Comparison of ENCODE assay signal across 31 cellular contexts in genomic region chr2:226717719-226718118, GRCh38.
"Had no signal": no experiment of that assay in that cellular context is flagged by ENCODE, and none has a peak within 500 bp of the region (broad histone marks: within the 10 kb centered on the region; RNA-seq: fewer than 3 reads in every experiment).

No MANE protein-coding gene starts in this region.

- H3K36me3 Mint-ChIP-seq: naive thymus-derived CD8-positive, alpha-beta T cell; neural progenitor cell; stimulated activated memory B cell treated with anti-CD40 and anti-IgM and Interleukin-4, amounts not matched to agents 10 μg/mL and 1 μg/mL and 100 μg/mL, for 72 hours; type B pancreatic cell had no signal

- H3K9ac ChIP-seq: neural progenitor cell, parathyroid adenoma had no signal

- H3K27ac ChIP-seq: neural progenitor cell, ovary, parathyroid adenoma, psoas muscle, sigmoid colon, spleen, suprapubic skin, testis, tibial artery, transverse colon, upper lobe of right lung, uterus had no signal

- H3K4me3 Mint-ChIP-seq: naive B cell; naive thymus-derived CD8-positive, alpha-beta T cell; nephron; neural progenitor cell; stimulated activated memory B cell treated with anti-CD40 and anti-IgM and Interleukin-4, amounts not matched to agents 10 μg/mL and 1 μg/mL and 100 μg/mL, for 72 hours; stimulated activated naive CD8-positive, alpha-beta T cell treated with anti-CD3 and anti-CD28 coated beads, Interleukin-15, amount 100 ng/mL, for 72 hours; type B pancreatic cell had no signal

- H3K4me1 ChIP-seq: neural progenitor cell, parathyroid adenoma, psoas muscle, spleen, suprapubic skin, testis, tibial artery, transverse colon, upper lobe of right lung, uterus had no signal

- H3K9me3 Mint-ChIP-seq: naive thymus-derived CD8-positive, alpha-beta T cell; nephron; neural progenitor cell; type B pancreatic cell had no signal

- H3K79me2 ChIP-seq: parathyroid adenoma had no signal

- H3K27me3 Mint-ChIP-seq: stimulated activated memory B cell treated with anti-CD40 and anti-IgM and Interleukin-4, amounts not matched to agents 10 μg/mL and 1 μg/mL and 100 μg/mL, for 72 hours; stimulated activated naive CD8-positive, alpha-beta T cell treated with anti-CD3 and anti-CD28 coated beads, Interleukin-15, amount 100 ng/mL, for 72 hours; type B pancreatic cell had no signal

- H3K9me3 ChIP-seq: ovary, psoas muscle, sigmoid colon, spleen, suprapubic skin, testis, tibial artery, transverse colon, upper lobe of right lung, uterus had no signal

- H3K4me2 ChIP-seq: neural progenitor cell, smooth muscle cell had no signal

- H3K27ac Mint-ChIP-seq: naive B cell; naive thymus-derived CD8-positive, alpha-beta T cell; nephron; neural progenitor cell; progenitor cell of endocrine pancreas; stimulated activated memory B cell treated with anti-CD40 and anti-IgM and Interleukin-4, amounts not matched to agents 10 μg/mL and 1 μg/mL and 100 μg/mL, for 72 hours; stimulated activated naive CD8-positive, alpha-beta T cell treated with anti-CD3 and anti-CD28 coated beads, Interleukin-15, amount 100 ng/mL, for 72 hours; type B pancreatic cell had no signal

- H2AFZ ChIP-seq: neural progenitor cell, parathyroid adenoma had no signal

- H3K36me3 ChIP-seq: neural progenitor cell, ovary, sigmoid colon, spleen, suprapubic skin, tibial artery, transverse colon, upper lobe of right lung, uterus had no signal

- DNase-seq: naive B cell; naive thymus-derived CD8-positive, alpha-beta T cell; occipital lobe; ovary; posterior cingulate gyrus; psoas muscle; sigmoid colon; spleen; stimulated activated CD4-positive, alpha-beta T cell treated with anti-CD3 and anti-CD28 coated beads, Interleukin-12 subunit alpha, Interleukin-12 subunit beta, amount 100 ng/mL, for 4 hours; stimulated activated CD4-positive, alpha-beta T cell treated with anti-CD3 and anti-CD28 coated beads, Interleukin-1b, Interleukin-23, amount 100 ng/mL, for 48 hours; stimulated activated CD4-positive, alpha-beta T cell treated with anti-CD3 and anti-CD28 coated beads, Interleukin-4, amount 100 ng/mL, for 1 hour; stimulated activated CD4-positive, alpha-beta T cell treated with anti-CD3 and anti-CD28 coated beads, Interleukin-4, amount 100 ng/mL, for 4 hours; stimulated activated CD8-positive, alpha-beta memory T cell treated with anti-CD3 and anti-CD28 coated beads, Interleukin-4, amount 100 ng/mL, for 48 hours; stimulated activated naive CD4-positive, alpha-beta T cell; stimulated activated naive CD8-positive, alpha-beta T cell treated with anti-CD3 and anti-CD28 coated beads, Interleukin-15, amount 100 ng/mL, for 72 hours; stimulated activated naive CD8-positive, alpha-beta T cell treated with anti-CD3 and anti-CD28 coated beads, Interleukin-15, Interleukin-2, amounts not matched to agents 100 U/mL and 50 U/mL, for 24 hours; substantia nigra; testis; tibial artery; transverse colon; upper lobe of right lung; uterus had no signal

- H3K27me3 ChIP-seq: neural progenitor cell, ovary, sigmoid colon, suprapubic skin, testis, tibial artery, transverse colon, upper lobe of right lung, uterus had no signal

- H3K4me3 ChIP-seq: neural progenitor cell, ovary, psoas muscle, sigmoid colon, smooth muscle cell, spleen, suprapubic skin, testis, tibial artery, transverse colon, upper lobe of right lung, uterus had no signal

- ATAC-seq: naive thymus-derived CD8-positive, alpha-beta T cell; psoas muscle; right cardiac atrium; stimulated activated memory B cell treated with anti-CD40 and anti-IgM and Interleukin-4, amounts not matched to agents 10 μg/mL and 1 μg/mL and 100 μg/mL, for 72 hours; stimulated activated naive CD8-positive, alpha-beta T cell treated with anti-CD3 and anti-CD28 coated beads, Interleukin-15, amount 100 ng/mL, for 72 hours; stimulated activated naive CD8-positive, alpha-beta T cell treated with anti-CD3 and anti-CD28 coated beads, Interleukin-15, Interleukin-2, amounts not matched to agents 100 U/mL and 50 U/mL, for 24 hours; upper lobe of right lung had no signal
